9 cellular contexts compared by ENCODE assay signal in genomic region chr18:51537487-51537886, GRCh38.
DNase-seq lines count a peak whose midpoint lies in the region; ATAC-seq, FAIRE-seq and TF ChIP-seq lines count a peak whose summit lies in the region.
"Had no signal": no experiment of that assay in that cellular context is flagged by ENCODE, and none has a peak within 500 bp of the region (broad histone marks: within the 10 kb centered on the region; RNA-seq: fewer than 3 reads in every experiment).

No MANE protein-coding gene starts in this region.

- H3K27ac Mint-ChIP-seq in Calu3 (ENCODE audit: unreplicated experiment) = no peak overlapping the region
- no peak overlapping the region for H3K27ac Mint-ChIP-seq in activated CD4-positive, alpha-beta memory T cell treated with anti-CD3 and anti-CD28 coated beads for 36 hours
- H3K27ac Mint-ChIP-seq: activated naive CD4-positive, alpha-beta T cell treated with anti-CD3 and anti-CD28 coated beads, Interleukin-2, amount 50 U/mL, for 24 hours had no signal

- BruUV-seq in Calu3 (replicated peaks; lab: Mats Ljungman, UMichigan) = no TSS peak

- no peaks in the 10 kb centered on the region for H3K36me3 Mint-ChIP-seq in Calu3 (ENCODE audit: insufficient read depth, unreplicated experiment)
- no peaks in the 10 kb centered on the region for H3K36me3 Mint-ChIP-seq in activated CD4-positive, alpha-beta memory T cell treated with anti-CD3 and anti-CD28 coated beads for 36 hours
- H3K36me3 Mint-ChIP-seq: activated naive CD4-positive, alpha-beta T cell treated with anti-CD3 and anti-CD28 coated beads, Interleukin-2, amount 50 U/mL, for 24 hours had no signal

- intact Hi-C loops in Calu3 (cut with micrococcal nuclease; ENCODE audit: unreplicated experiment) = loop anchor here (1.0 to 10.0 kb wide), 7 partner anchors 105 to 427 kb away; partner anchors contain the start of gene MEX3C
- intact Hi-C loops in activated CD4-positive, alpha-beta memory T cell treated with anti-CD3 and anti-CD28 coated beads for 36 hours (cut with micrococcal nuclease) = no loop called here

- no peaks in the 10 kb centered on the region for H3K9me3 Mint-ChIP-seq in Calu3 (ENCODE audit: low read depth, unreplicated experiment)
- no peaks in the 10 kb centered on the region for H3K9me3 Mint-ChIP-seq in activated CD4-positive, alpha-beta memory T cell treated with anti-CD3 and anti-CD28 coated beads for 36 hours
- H3K9me3 Mint-ChIP-seq: activated naive CD4-positive, alpha-beta T cell treated with anti-CD3 and anti-CD28 coated beads, Interleukin-2, amount 50 U/mL, for 24 hours had no signal

- POLR2A ChIA-PET in activated CD4-positive, alpha-beta memory T cell treated with anti-CD3 and anti-CD28 coated beads for 36 hours (lab: Charles Lee) = no interaction called here

- ATAC-seq in GM21619 (IDR thresholded peaks at IDR 0.05; ENCODE audit: unreplicated experiment) = peak; percentile 85
- no peak for ATAC-seq in GM21367 (IDR thresholded peaks at IDR 0.05; ENCODE audit: unreplicated experiment)
- no peak for ATAC-seq in GM21526 (IDR thresholded peaks at IDR 0.05; ENCODE audit: low FRiP score, unreplicated experiment)

- CTCF ChIA-PET in Calu3 (lab: Charles Lee) = no interaction called here
- CTCF ChIA-PET in activated CD4-positive, alpha-beta memory T cell treated with anti-CD3 and anti-CD28 coated beads for 36 hours (lab: Charles Lee) = no interaction called here

- no peaks in the 10 kb centered on the region for H3K27me3 Mint-ChIP-seq in Calu3 (ENCODE audit: unreplicated experiment)
- peaks cover 3% of the 10 kb centered on the region for H3K27me3 Mint-ChIP-seq in activated CD4-positive, alpha-beta memory T cell treated with anti-CD3 and anti-CD28 coated beads for 36 hours

- DNase-seq in Calu3 = peak; percentile 68
- DNase-seq in NAMALWA (ENCODE audit: low spot score) = peak; percentile 76
- peak; percentile 22 for DNase-seq in activated CD4-positive, alpha-beta memory T cell treated with anti-CD3 and anti-CD28 coated beads for 36 hours
- DNase-seq in stimulated activated CD4-positive, alpha-beta T cell treated with anti-CD3 and anti-CD28 coated beads, Interleukin-2, amount 100 ng/mL, for 48 hours = no peak

- no peak overlapping the region for H3K4me3 Mint-ChIP-seq in Calu3 (ENCODE audit: low read depth, unreplicated experiment)
- H3K4me3 Mint-ChIP-seq in activated CD4-positive, alpha-beta memory T cell treated with anti-CD3 and anti-CD28 coated beads for 36 hours = no peak overlapping the region
- H3K4me3 Mint-ChIP-seq: activated naive CD4-positive, alpha-beta T cell treated with anti-CD3 and anti-CD28 coated beads, Interleukin-2, amount 50 U/mL, for 24 hours had no signal

- FAIRE-seq in islet of Langerhans (lab: Jason Lieb, UNC) = peak; percentile 38

- TF ChIP-seq CTCF in Calu3 (IDR thresholded peaks at IDR 0.05; ENCODE audit: unreplicated experiment) = peak; percentile 33

- no peaks in the 10 kb centered on the region for H3K4me1 Mint-ChIP-seq in Calu3 (ENCODE audit: low read depth, unreplicated experiment)
- no peaks in the 10 kb centered on the region for H3K4me1 Mint-ChIP-seq in activated CD4-positive, alpha-beta memory T cell treated with anti-CD3 and anti-CD28 coated beads for 36 hours (ENCODE audit: low read depth)
- H3K4me1 Mint-ChIP-seq: activated naive CD4-positive, alpha-beta T cell treated with anti-CD3 and anti-CD28 coated beads, Interleukin-2, amount 50 U/mL, for 24 hours had no signal

Comparison
In these comparisons a context has a peak if more than half of its experiments do, and no peak if none do; other contexts are left out.
1. DNase-seq: peak in Calu3 (single experiment), NAMALWA (single experiment) and activated CD4-positive, alpha-beta memory T cell treated with anti-CD3 and anti-CD28 coated beads for 36 hours (single experiment); none in stimulated activated CD4-positive, alpha-beta T cell treated with anti-CD3 and anti-CD28 coated beads, Interleukin-2, amount 100 ng/mL, for 48 hours (0 of 2).